19 cellular contexts compared by ENCODE assay signal in genomic region chr4:66430856-66431255, GRCh38.
DNase-seq lines count a peak whose midpoint lies in the region; ATAC-seq and TF ChIP-seq lines count a peak whose summit lies in the region.
"Had no signal": no experiment of that assay in that cellular context is flagged by ENCODE, and none has a peak within 500 bp of the region (broad histone marks: within the 10 kb centered on the region; RNA-seq: fewer than 3 reads in every experiment).

No MANE protein-coding gene starts in this region.

- CTCF ChIA-PET in activated CD4-positive, alpha-beta T cell treated with anti-CD3 and anti-CD28 coated beads, Interleukin-2, amount 10 ng/mL, durations not matched to agents 7 days and 5 days (lab: Charles Lee) = no interaction called here

- H3K4me3 Mint-ChIP-seq in activated CD4-positive, alpha-beta T cell treated with anti-CD3 and anti-CD28 coated beads, Interleukin-2, amount 10 ng/mL, durations not matched to agents 7 days and 5 days = no peak overlapping the region
- H3K4me3 Mint-ChIP-seq: activated naive CD8-positive, alpha-beta T cell treated with anti-CD3 and anti-CD28 coated beads for 36 hours; activated T-cell treated with anti-CD3 and anti-CD28 coated beads, Interleukin-2, amount 50 U/mL, for 4 hours had no signal

- H3K79me2 ChIP-seq in ACC112 (ENCODE audit: control insufficient read depth, insufficient read depth, low read length, unreplicated experiment) = no peaks in the 10 kb centered on the region

- no peaks in the 10 kb centered on the region for H3K27me3 Mint-ChIP-seq in activated CD4-positive, alpha-beta T cell treated with anti-CD3 and anti-CD28 coated beads, Interleukin-2, amount 10 ng/mL, durations not matched to agents 7 days and 5 days
- H3K27me3 Mint-ChIP-seq: activated naive CD8-positive, alpha-beta T cell treated with anti-CD3 and anti-CD28 coated beads for 36 hours had no signal

- no peak for ATAC-seq in HG03280 (IDR thresholded peaks at IDR 0.05; ENCODE audit: unreplicated experiment)
- ATAC-seq: activated T-cell treated with anti-CD3 and anti-CD28 coated beads, Interleukin-2, amount 50 U/mL, for 4 hours; GM12878 had no signal

- H3K27me3 ChIP-seq in ACC112 (ENCODE audit: insufficient read depth, low read length) (no peaks in the 10 kb centered on the region), transverse colon (no peaks in the 10 kb centered on the region)
- H3K27me3 ChIP-seq: ovary, thyroid gland had no signal

- whole genome bisulfite sequencing in transverse colon (ENCODE audit: low coverage in 1 of 2), 2 donors = 11% methylated on average over 1 of the region's 1 CpG; no CpG with 5 or more reads in 1 of the 2 donors

- H3K36me3 ChIP-seq in ACC112 (ENCODE audit: insufficient read depth, low read length) (no peaks in the 10 kb centered on the region), transverse colon (no peaks in the 10 kb centered on the region)
- H3K36me3 ChIP-seq: ovary, thyroid gland had no signal

- intact Hi-C loops in transverse colon (cut with DNase I; ENCODE audit: low total_unique reads) = no loop called here

- H3K27ac Mint-ChIP-seq in activated CD4-positive, alpha-beta T cell treated with anti-CD3 and anti-CD28 coated beads, Interleukin-2, amount 10 ng/mL, durations not matched to agents 7 days and 5 days = no peak overlapping the region
- H3K27ac Mint-ChIP-seq: activated naive CD8-positive, alpha-beta T cell treated with anti-CD3 and anti-CD28 coated beads for 36 hours had no signal

- in situ Hi-C loops in transverse colon (cut with MboI; ENCODE audit: low pct_ligation_motif_present in 1 of 4, low pct_unique_long_range_greater_than_20kb in 1 of 4, low sequenced_read_pairs in 3 of 4) = no loop called here

- H3K9me3 Mint-ChIP-seq in activated CD4-positive, alpha-beta T cell treated with anti-CD3 and anti-CD28 coated beads, Interleukin-2, amount 10 ng/mL, durations not matched to agents 7 days and 5 days = peaks cover 9% of the 10 kb centered on the region

- no peaks in the 10 kb centered on the region for H3K36me3 Mint-ChIP-seq in activated CD4-positive, alpha-beta T cell treated with anti-CD3 and anti-CD28 coated beads, Interleukin-2, amount 10 ng/mL, durations not matched to agents 7 days and 5 days (ENCODE audit: low read depth)
- H3K36me3 Mint-ChIP-seq: activated naive CD8-positive, alpha-beta T cell treated with anti-CD3 and anti-CD28 coated beads for 36 hours had no signal

- no peak for TF ChIP-seq EP300 in transverse colon (IDR thresholded peaks at IDR 0.05; ENCODE audit: low read depth)

- H3K4me1 ChIP-seq in ACC112 (ENCODE audit: control insufficient read depth, insufficient read depth, low read length, unreplicated experiment) (peaks cover 11% of the 10 kb centered on the region), transverse colon (no peaks in the 10 kb centered on the region)
- H3K4me1 ChIP-seq: thyroid gland had no signal

- TF ChIP-seq CTCF in transverse colon (IDR thresholded peaks at IDR 0.05) = no peak

- H3K27ac ChIP-seq in ACC112 (ENCODE audit: low read depth, low read length) = peak overlapping the region; percentile 61
- no peak overlapping the region for H3K27ac ChIP-seq in transverse colon
- H3K27ac ChIP-seq: ovary, thyroid gland had no signal

- no peaks in the 10 kb centered on the region for H3K4me1 Mint-ChIP-seq in activated CD4-positive, alpha-beta T cell treated with anti-CD3 and anti-CD28 coated beads, Interleukin-2, amount 10 ng/mL, durations not matched to agents 7 days and 5 days
- H3K4me1 Mint-ChIP-seq: activated naive CD8-positive, alpha-beta T cell treated with anti-CD3 and anti-CD28 coated beads for 36 hours had no signal

- no peak for TF ChIP-seq POLR2A in transverse colon (IDR thresholded peaks at IDR 0.05)

- no peak overlapping the region for H3K4me3 ChIP-seq in ACC112 (ENCODE audit: low read depth, low read length)
- H3K4me3 ChIP-seq in transverse colon = no peak overlapping the region
- H3K4me3 ChIP-seq: GM12878, ovary, thyroid gland had no signal

- POLR2A ChIA-PET in activated CD4-positive, alpha-beta T cell treated with anti-CD3 and anti-CD28 coated beads, Interleukin-2, amount 10 ng/mL, durations not matched to agents 7 days and 5 days (lab: Charles Lee) = no interaction called here

- no peaks in the 10 kb centered on the region for H3K9me3 ChIP-seq in transverse colon
- H3K9me3 ChIP-seq: ovary, thyroid gland had no signal

- DNase-seq in LHCN-M2 (ENCODE audit: low read depth) (peak; percentile 6), astrocyte of the hippocampus (ENCODE audit: low read depth, low spot score) (peak; percentile 36), iris pigment epithelial cell (ENCODE audit: low read depth) (peak; percentile 26), transverse colon (no peak)
- no peak for DNase-seq in activated CD4-positive, alpha-beta T cell treated with anti-CD3 and anti-CD28 coated beads, Interleukin-2, amount 10 ng/mL, durations not matched to agents 7 days and 5 days
- no peak for DNase-seq in activated naive CD4-positive, alpha-beta T cell treated with anti-CD3 and anti-CD28 coated beads, Interleukin-2, amount 50 U/mL, for 16 hours
- DNase-seq: activated CD4-positive, alpha-beta T cell treated with anti-CD3 and anti-CD28 coated beads, Interleukin-2, amount 50 U/mL, for 4 hours; activated naive CD8-positive, alpha-beta T cell treated with anti-CD3 and anti-CD28 coated beads for 36 hours; activated T-cell treated with anti-CD3 and anti-CD28 coated beads, Interleukin-2, amount 50 U/mL, for 4 hours; central memory CD4-positive, alpha-beta T cell; KG1; NCI-H1436; NCI-H345; ovary; stimulated activated CD4-positive, alpha-beta T cell treated with anti-CD3 and anti-CD28 coated beads, Interleukin-4, amount 100 ng/mL, for 4 hours; thyroid gland had no signal

- H2AFZ ChIP-seq in ACC112 (ENCODE audit: low read length, unreplicated experiment) = peak overlapping the region; percentile 34

Comparison
In these comparisons a context has a peak if more than half of its experiments do, and no peak if none do; other contexts are left out.
1. DNase-seq: peak in LHCN-M2 (single experiment), astrocyte of the hippocampus (single experiment) and iris pigment epithelial cell (single experiment); none in activated CD4-positive, alpha-beta T cell treated with anti-CD3 and anti-CD28 coated beads, Interleukin-2, amount 10 ng/mL, durations not matched to agents 7 days and 5 days (single experiment), transverse colon (single experiment) and activated naive CD4-positive, alpha-beta T cell treated with anti-CD3 and anti-CD28 coated beads, Interleukin-2, amount 50 U/mL, for 16 hours (single experiment).